In genomic region chr1:93988634-93989350, GRCh38 we compare ENCODE assay signal across 14 cellular contexts.
DNase-seq lines count a peak whose midpoint lies in the region; ATAC-seq and TF ChIP-seq lines count a peak whose summit lies in the region.
"Had no signal": no experiment of that assay in that cellular context is flagged by ENCODE, and none has a peak within 500 bp of the region (broad histone marks: within the 10 kb centered on the region; RNA-seq: fewer than 3 reads in every experiment).

No MANE protein-coding gene starts in this region.

- TF ChIP-seq POLR2A in Peyer's patch (IDR thresholded peaks at IDR 0.05): no peak

- peaks cover 31% of the 10 kb centered on the region for H3K4me1 ChIP-seq in foreskin keratinocyte
- H3K4me1 ChIP-seq in Peyer's patch: no peaks in the 10 kb centered on the region

- H3K27me3 ChIP-seq in foreskin keratinocyte (no peaks in the 10 kb centered on the region), Peyer's patch (no peaks in the 10 kb centered on the region)
- H3K27me3 ChIP-seq: cardiac muscle cell had no signal

- ATAC-seq in foreskin keratinocyte: peak; percentile 82
- ATAC-seq in HG03571 (IDR thresholded peaks at IDR 0.05; ENCODE audit: unreplicated experiment): no peak
- no peak for ATAC-seq in HG03045 (IDR thresholded peaks at IDR 0.05; ENCODE audit: unreplicated experiment)
- ATAC-seq: GM23338 had no signal

- DNase-seq in HCEC 1CT: peak; percentile 85
- peak; percentile 75 for DNase-seq in SKM-1 treated with dmso at 0.1 percent for 144 hours (lab: John Stamatoyannopoulos, UW; ENCODE audit: unreplicated experiment)
- peak; percentile 94 to 97 for DNase-seq in foreskin keratinocyte
- no peak for DNase-seq in activated naive CD4-positive, alpha-beta T cell treated with anti-CD3 and anti-CD28 coated beads, Interleukin-2, amount 50 U/mL, for 16 hours
- DNase-seq in Peyer's patch: no peak
- DNase-seq: DMS 273 treated with DMSO at 0.1 percent for 48 hours, lower lobe of right lung, NCI-H1417, retina had no signal

- H3K27ac ChIP-seq in foreskin keratinocyte (no peak overlapping the region), skin epidermis (peak overlapping the region in 11 of 21 experiments; percentile 6 to 61 (median 37)), Peyer's patch (no peak overlapping the region)
- H3K27ac ChIP-seq: cardiac muscle cell, lower lobe of right lung had no signal

- TF ChIP-seq CTCF in foreskin keratinocyte (conservative IDR thresholded peaks at IDR 0.05) (no peak), Peyer's patch (IDR thresholded peaks at IDR 0.05) (no peak)

- no peaks in the 10 kb centered on the region for H3K36me3 ChIP-seq in Peyer's patch
- H3K36me3 ChIP-seq: cardiac muscle cell, lower lobe of right lung had no signal

- H3K9me3 ChIP-seq in Peyer's patch: no peaks in the 10 kb centered on the region
- H3K9me3 ChIP-seq: lower lobe of right lung had no signal

- H3K4me3 ChIP-seq in skin epidermis: no peak overlapping the region
- H3K4me3 ChIP-seq in Peyer's patch: no peak overlapping the region
- H3K4me3 ChIP-seq: cardiac muscle cell, GM23338, lower lobe of right lung had no signal

Comparison
In these comparisons a context has a peak if more than half of its experiments do, and no peak if none do; other contexts are left out.
1. DNase-seq: peak in HCEC 1CT (single experiment), SKM-1 treated with dmso at 0.1 percent for 144 hours (single experiment) and foreskin keratinocyte (2 of 2); none in activated naive CD4-positive, alpha-beta T cell treated with anti-CD3 and anti-CD28 coated beads, Interleukin-2, amount 50 U/mL, for 16 hours (single experiment) and Peyer's patch (0 of 3).
2. H3K27ac ChIP-seq: peak in skin epidermis (11 of 21); none in foreskin keratinocyte (single experiment) and Peyer's patch (0 of 4).